16 cellular contexts compared by ENCODE assay signal in genomic region chr1:205889706-205890105, GRCh38. TPM values are rescaled to one million over a fixed set of nuclear protein-coding genes. Genes with fewer than 3 reads are reported as not detected.
A peak's percentile ranks its signal among the peaks of the same experiment; 100 is the strongest.
DNase-seq lines count a peak whose midpoint lies in the region; FAIRE-seq and TF ChIP-seq lines count a peak whose summit lies in the region.
"Not testable (repeated sequence)": the region's sequence is repeated elsewhere in the genome, so short reads cannot be mapped to it uniquely, and the experiment has no call there.
"Had no signal": no experiment of that assay in that cellular context is flagged by ENCODE, and none has a peak within 500 bp of the region (broad histone marks: within the 10 kb centered on the region; RNA-seq: fewer than 3 reads in every experiment).

No MANE protein-coding gene starts in this region.

- H4K20me1 ChIP-seq in endothelial cell of umbilical vein (replicated peaks; ENCODE audit: control insufficient read depth, extremely low read depth, insufficient read depth, low read length) = not testable (repeated sequence)

- H3K9me1 ChIP-seq in endothelial cell of umbilical vein (replicated peaks; ENCODE audit: control insufficient read depth, extremely low read depth, insufficient read depth, low read length) = not testable (repeated sequence)

- TF ChIP-seq CTCF in RWPE1 (conservative IDR thresholded peaks at IDR 0.05; ENCODE audit: low read depth); endothelial cell of umbilical vein (IDR thresholded peaks at IDR 0.05; ENCODE audit: extremely low read depth in 1 of 2, insufficient read depth in 1 of 2, low read depth in 1 of 2, low read length in 2 of 2): not testable (repeated sequence)

- not testable (repeated sequence) for H2AFZ ChIP-seq in endothelial cell of umbilical vein (ENCODE audit: low read depth, low read length)

- H3K9me3 ChIP-seq in endothelial cell of umbilical vein (replicated peaks; ENCODE audit: control insufficient read depth, insufficient read depth, low read length) = not testable (repeated sequence)

- not testable (repeated sequence) for H3K36me3 ChIP-seq in endothelial cell of umbilical vein (ENCODE audit: control insufficient read depth in 2 of 2, extremely low read depth in 1 of 2, insufficient read depth in 2 of 2, low read length in 2 of 2)

- not testable (repeated sequence) for H3K79me2 ChIP-seq in endothelial cell of umbilical vein (ENCODE audit: control insufficient read depth, insufficient read depth, low read length)

- in situ Hi-C loops in ACHN (cut with HindIII; ENCODE audit: low pct_ligation_motif_present, low pct_unique_long_range_greater_than_20kb, low sequenced_read_pairs) = not testable (repeated sequence)

- H3K27ac ChIP-seq in RWPE1 = peak overlapping the region; percentile 55; the same call in 1 of the 2 replicates
- H3K27ac ChIP-seq in endothelial cell of umbilical vein (ENCODE audit: insufficient read depth, low read depth, low read length) = peak overlapping the region; percentile 8

- not testable (repeated sequence) for H3K9ac ChIP-seq in endothelial cell of umbilical vein (replicated peaks; ENCODE audit: extremely low read depth, insufficient read depth, low read length)

- peaks cover 17% of the 10 kb centered on the region for H3K4me1 ChIP-seq in endothelial cell of umbilical vein (ENCODE audit: control insufficient read depth, extremely low read depth, insufficient read depth, low read length)

- H3K4me3 ChIP-seq in endothelial cell of umbilical vein (replicated peaks in 1 of 3; ENCODE audit: insufficient read depth in 1 of 3, low read depth in 1 of 3, low read length in 3 of 3) = not testable (repeated sequence)

- BruUV-seq in endothelial cell of umbilical vein (replicated peaks; lab: Mats Ljungman, UMichigan) = not testable (repeated sequence)

- DNase-seq in ACHN (peak; percentile 97), ELF-1 (ENCODE audit: low read depth, low spot score) (peak; percentile 15), HTR-8/SVneo (ENCODE audit: insufficient read length, low spot score) (peak; percentile 58), RWPE1 (ENCODE audit: low spot score) (peak; percentile 77), amniotic stem cell (lab: John Stamatoyannopoulos, UW) (peak; percentile 16), glomerular visceral epithelial cell (ENCODE audit: extremely low spot score) (peak; percentile 88), non-pigmented ciliary epithelial cell (ENCODE audit: low read depth) (peak; percentile 57)
- not testable (repeated sequence) for DNase-seq in endothelial cell of umbilical vein (ENCODE audit: low read depth, low spot score)

- intact Hi-C loops in endothelial cell of umbilical vein (cut with micrococcal nuclease) = not testable (repeated sequence)

- CTCF ChIA-PET in RWPE1 (lab: Yijun Ruan, JAX); endothelial cell of umbilical vein (lab: Charles Lee): not testable (repeated sequence)

- POLR2A ChIA-PET in RWPE1 (lab: Yijun Ruan, JAX; ENCODE audit: low non-redundant PET); endothelial cell of umbilical vein (lab: Charles Lee): not testable (repeated sequence)

- not testable (repeated sequence) for H3K27me3 ChIP-seq in endothelial cell of umbilical vein (ENCODE audit: control insufficient read depth in 2 of 2, insufficient read depth in 2 of 2, low read length in 2 of 2)

- not testable (repeated sequence) for TF ChIP-seq POLR2A in endothelial cell of umbilical vein (IDR thresholded peaks at IDR 0.05; ENCODE audit: low read depth, low read length)

- FAIRE-seq in HTR-8/SVneo (lab: Jason Lieb, UNC); endothelial cell of umbilical vein (lab: Jason Lieb, UNC): not testable (repeated sequence)

- dilution Hi-C loops in endothelial cell of umbilical vein (cut with MboI; ENCODE audit: extremely low pct_ligation_motif_present, low sequenced_read_pairs) = not testable (repeated sequence)

- H3K4me2 ChIP-seq in endothelial cell of umbilical vein (ENCODE audit: insufficient read depth, low read length) = not testable (repeated sequence)

TF ChIP-seq in endothelial cell of umbilical vein, 7 proteins besides CTCF, POLR2A, EP300 and RAD21:
- TF ChIP-seq FOS (IDR thresholded peaks at IDR 0.05; ENCODE audit: borderline replicate concordance, insufficient read depth, low read length) = peak; percentile 16

RNA-seq across cellular contexts. Expression of gene PM20D1, which starts 39.8 kb away (rescaled TPM):
- not detected in 2 replicates for total RNA-seq in endothelial cell of umbilical vein
- 0.03 and 0.11 TPM in 2 replicates for polyA plus RNA-seq in endothelial cell of umbilical vein
- polyA plus RNA-seq in endothelial cell of umbilical vein (2011; cell fraction: cytosol; rRNA removed) = not detected in 2 replicates
- polyA plus RNA-seq in endothelial cell of umbilical vein (2011; cell fraction: nucleus; rRNA removed) = 0.07 and 0.21 TPM in 2 replicates
- 0.10 TPM in 1 of 2 replicates, not detected in the other for polyA plus RNA-seq in endothelial cell of umbilical vein (2012)
- not detected in 2 replicates for polyA minus RNA-seq in endothelial cell of umbilical vein
- not detected for polyA minus RNA-seq in endothelial cell of umbilical vein (2011; cell fraction: cytosol; rRNA and poly(A)+ RNA removed)
- not detected in 2 replicates for polyA minus RNA-seq in endothelial cell of umbilical vein (2011; cell fraction: nucleus; rRNA and poly(A)+ RNA removed)
- total RNA-seq: A673 had no signal

RNA-seq across cellular contexts. Expression of gene SLC26A9, which starts 53.5 kb away (rescaled TPM):
- total RNA-seq in endothelial cell of umbilical vein = 0.12 and 0.20 TPM in 2 replicates
- 0.08 and 0.10 TPM in 2 replicates for polyA plus RNA-seq in endothelial cell of umbilical vein
- polyA plus RNA-seq in endothelial cell of umbilical vein (2011; cell fraction: cytosol; rRNA removed) = 0.06 and 0.10 TPM in 2 replicates
- polyA plus RNA-seq in endothelial cell of umbilical vein (2011; cell fraction: nucleus; rRNA removed) = 0.56 and 0.97 TPM in 2 replicates
- 0.14 and 0.28 TPM in 2 replicates for polyA plus RNA-seq in endothelial cell of umbilical vein (2012)
- polyA minus RNA-seq in endothelial cell of umbilical vein = 1.3 TPM in 1 of 2 replicates, not detected in the other
- not detected for polyA minus RNA-seq in endothelial cell of umbilical vein (2011; cell fraction: cytosol; rRNA and poly(A)+ RNA removed)
- not detected in 2 replicates for polyA minus RNA-seq in endothelial cell of umbilical vein (2011; cell fraction: nucleus; rRNA and poly(A)+ RNA removed)
- total RNA-seq: A673; activated CD8-positive, alpha-beta T cell treated with anti-CD3 and anti-CD28 coated beads for 36 hours; CD8-positive, alpha-beta T cell; frontal cortex; mesenteric fat pad; natural killer cell treated with Interleukin-12 subunit alpha and Interleukin-12 subunit beta and Interleukin-15 and Interleukin-18, amount 100 ng/mL, for 72 hours; sciatic nerve; temporal lobe had no signal
